20 cellular contexts compared by ENCODE assay signal in genomic region chr9:126853667-126854066, GRCh38. TPM values are rescaled to one million over a fixed set of nuclear protein-coding genes. Genes with fewer than 3 reads are reported as not detected.
DNase-seq lines count a peak whose midpoint lies in the region; TF ChIP-seq lines count a peak whose summit lies in the region.
"Had no signal": no experiment of that assay in that cellular context is flagged by ENCODE, and none has a peak within 500 bp of the region (broad histone marks: within the 10 kb centered on the region; RNA-seq: fewer than 3 reads in every experiment).

No MANE protein-coding gene starts in this region.

- no peaks in the 10 kb centered on the region for H3K79me1 ChIP-seq in neuronal stem cell (ENCODE audit: low read depth, low read length)

- no peak overlapping the region for H2AK5ac ChIP-seq in neuronal stem cell (ENCODE audit: low read depth, low read length)

- no peaks in the 10 kb centered on the region for H3K9me3 ChIP-seq in MG63
- no peaks in the 10 kb centered on the region for H3K9me3 ChIP-seq in neuronal stem cell (replicated peaks in 1 of 2; ENCODE audit: control insufficient read depth in 2 of 2, insufficient read depth in 1 of 2, low read depth in 1 of 2, low read length in 2 of 2)
- H3K9me3 ChIP-seq: breast epithelium, left lung, SJCRH30 had no signal

- H3K27ac ChIP-seq in neuronal stem cell (replicated peaks; ENCODE audit: low read length), result no peak overlapping the region
- H3K27ac ChIP-seq: breast epithelium, left lung, SJCRH30 had no signal

- H4K91ac ChIP-seq in neuronal stem cell (ENCODE audit: low read depth, low read length, poor library complexity), result no peak overlapping the region

- H3K4me2 ChIP-seq in neuronal stem cell (ENCODE audit: insufficient read depth, low read length, poor library complexity, severe bottlenecking), result no peak overlapping the region

- TF ChIP-seq CTCF in choroid plexus epithelial cell (conservative IDR thresholded peaks at IDR 0.05; ENCODE audit: low read depth, low read length), result no peak

- H3K4me3 ChIP-seq in MG63, result no peak overlapping the region
- H3K4me3 ChIP-seq in choroid plexus epithelial cell (ENCODE audit: low read depth, low read length), result no peak overlapping the region
- no peak overlapping the region for H3K4me3 ChIP-seq in neuronal stem cell (ENCODE audit: low read length in 2 of 2)
- H3K4me3 ChIP-seq: breast epithelium, left lung, SJCRH30 had no signal

- no peak overlapping the region for H2BK120ac ChIP-seq in neuronal stem cell (ENCODE audit: low read depth, low read length)

- no peak overlapping the region for H3K9ac ChIP-seq in neuronal stem cell (ENCODE audit: low read depth, low read length, poor library complexity)

- H3K18ac ChIP-seq in neuronal stem cell (ENCODE audit: low read length), result no peak overlapping the region

- H3K4me1 ChIP-seq in neuronal stem cell (ENCODE audit: control insufficient read depth in 2 of 2, insufficient read depth in 1 of 2, low read depth in 1 of 2, low read length in 2 of 2), result peaks cover 0 to 2% of the 10 kb centered on the region in 2 donors
- H3K4me1 ChIP-seq: breast epithelium, left lung had no signal

- H3K14ac ChIP-seq in neuronal stem cell (ENCODE audit: low read length), result no peak overlapping the region

- no peak overlapping the region for H4K8ac ChIP-seq in neuronal stem cell (ENCODE audit: low read depth, low read length)

- no peak overlapping the region for H2BK5ac ChIP-seq in neuronal stem cell (ENCODE audit: low read length)

- H2BK12ac ChIP-seq in neuronal stem cell (ENCODE audit: low read length), result no peak overlapping the region

- no peak overlapping the region for H2BK15ac ChIP-seq in neuronal stem cell (ENCODE audit: low read length)

- H3K4ac ChIP-seq in neuronal stem cell (ENCODE audit: low read length), result no peak overlapping the region

- H3K27me3 ChIP-seq in MG63, result no peaks in the 10 kb centered on the region; the same call in 1 of the 2 replicates
- H3K27me3 ChIP-seq in neuronal stem cell (ENCODE audit: control insufficient read depth in 3 of 3, insufficient read depth in 3 of 3, low read depth in 1 of 3, low read length in 3 of 3), result peaks cover 0 to 31% (median 0%) of the 10 kb centered on the region in 3 experiments
- H3K27me3 ChIP-seq: breast epithelium had no signal

- no CpG with 5 or more reads among the region's 5 CpGs for WGBS in neuronal stem cell (ENCODE audit: extremely low coverage in 2 of 2, insufficient read length in 2 of 2, insufficient replicate concordance in 1 of 2), 2 donors

- DNase-seq in AG20443 (ENCODE audit: low spot score), result peak; percentile 72
- DNase-seq in MG63, result peak; percentile 71
- DNase-seq in choroid plexus epithelial cell (ENCODE audit: low read depth), result peak; percentile 58
- DNase-seq in neuronal stem cell (ENCODE audit: low spot score), result no peak
- DNase-seq in DMS53 treated with DMSO at 0.1 percent for 48 hours (lab: John Stamatoyannopoulos, UW; ENCODE audit: unreplicated experiment), result no peak
- DNase-seq in dedifferentiated amniotic fluid mesenchymal stem cell (ENCODE audit: extremely low spot score), result no peak
- no peak for DNase-seq in activated CD4-positive, alpha-beta T cell treated with anti-CD3 and anti-CD28 coated beads for 4 hours
- DNase-seq in NCI-H2171 treated with DMSO at 0.1 percent for 48 hours (lab: John Stamatoyannopoulos, UW), result no peak
- DNase-seq: activated B cell treated with CpG ODN at 0.5 μM for 24 hours; activated T-cell treated with anti-CD3 and anti-CD28 coated beads, Interleukin-2, amount 50 U/mL, for 72 hours; AML-193; dermis blood vessel endothelial cell; DMS79 treated with DMSO at 0.1 percent for 48 hours; left lung; NCI-H1417; NCI-H774; retina; SJCRH30; substantia nigra had no signal

- H3K36me3 ChIP-seq in MG63, result no peaks in the 10 kb centered on the region
- H3K36me3 ChIP-seq in neuronal stem cell (replicated peaks in 1 of 2; ENCODE audit: control insufficient read depth in 2 of 2, insufficient read depth in 2 of 2, low read length in 2 of 2), result no peaks in the 10 kb centered on the region
- H3K36me3 ChIP-seq: breast epithelium, left lung, SJCRH30 had no signal

- H3K23ac ChIP-seq in neuronal stem cell (ENCODE audit: low read depth, low read length, poor library complexity), result peak overlapping the region; percentile 17

- no peak overlapping the region for H2AFZ ChIP-seq in neuronal stem cell (ENCODE audit: low read length)

RNA-seq across cellular contexts. Expression of gene ZBTB34, which starts 6.8 kb away (rescaled TPM):
- 2.3 and 2.5 TPM in 2 replicates for total RNA-seq in MG63 (2014; rRNA removed; shearing (Covaris generic); ENCODE audit: low replicate concordance)
- polyA plus RNA-seq in neuronal stem cell (2013, experiment 1 of 2), result 7.3 TPM
- 7.4 TPM for polyA plus RNA-seq in neuronal stem cell (2013, experiment 2 of 2)

RNA-seq across cellular contexts. Expression of gene ZBTB43, which starts 48.8 kb away (rescaled TPM):
- 3.2 and 3.8 TPM in 2 replicates for total RNA-seq in MG63 (2014; rRNA removed; shearing (Covaris generic); ENCODE audit: low replicate concordance)
- 7.0 TPM for polyA plus RNA-seq in neuronal stem cell (2013, experiment 1 of 2)
- 7.9 TPM for polyA plus RNA-seq in neuronal stem cell (2013, experiment 2 of 2)

Comparison
In these comparisons a context has a peak if more than half of its experiments do, and no peak if none do; other contexts are left out.
1. DNase-seq: peak in AG20443 (single experiment), MG63 (single experiment) and choroid plexus epithelial cell (single experiment); none in neuronal stem cell (single experiment), DMS53 treated with DMSO at 0.1 percent for 48 hours (single experiment), dedifferentiated amniotic fluid mesenchymal stem cell (single experiment), activated CD4-positive, alpha-beta T cell treated with anti-CD3 and anti-CD28 coated beads for 4 hours (0 of 2) and NCI-H2171 treated with DMSO at 0.1 percent for 48 hours (single experiment).